9 cellular contexts compared by ENCODE assay signal in the genomic region with DNA sequence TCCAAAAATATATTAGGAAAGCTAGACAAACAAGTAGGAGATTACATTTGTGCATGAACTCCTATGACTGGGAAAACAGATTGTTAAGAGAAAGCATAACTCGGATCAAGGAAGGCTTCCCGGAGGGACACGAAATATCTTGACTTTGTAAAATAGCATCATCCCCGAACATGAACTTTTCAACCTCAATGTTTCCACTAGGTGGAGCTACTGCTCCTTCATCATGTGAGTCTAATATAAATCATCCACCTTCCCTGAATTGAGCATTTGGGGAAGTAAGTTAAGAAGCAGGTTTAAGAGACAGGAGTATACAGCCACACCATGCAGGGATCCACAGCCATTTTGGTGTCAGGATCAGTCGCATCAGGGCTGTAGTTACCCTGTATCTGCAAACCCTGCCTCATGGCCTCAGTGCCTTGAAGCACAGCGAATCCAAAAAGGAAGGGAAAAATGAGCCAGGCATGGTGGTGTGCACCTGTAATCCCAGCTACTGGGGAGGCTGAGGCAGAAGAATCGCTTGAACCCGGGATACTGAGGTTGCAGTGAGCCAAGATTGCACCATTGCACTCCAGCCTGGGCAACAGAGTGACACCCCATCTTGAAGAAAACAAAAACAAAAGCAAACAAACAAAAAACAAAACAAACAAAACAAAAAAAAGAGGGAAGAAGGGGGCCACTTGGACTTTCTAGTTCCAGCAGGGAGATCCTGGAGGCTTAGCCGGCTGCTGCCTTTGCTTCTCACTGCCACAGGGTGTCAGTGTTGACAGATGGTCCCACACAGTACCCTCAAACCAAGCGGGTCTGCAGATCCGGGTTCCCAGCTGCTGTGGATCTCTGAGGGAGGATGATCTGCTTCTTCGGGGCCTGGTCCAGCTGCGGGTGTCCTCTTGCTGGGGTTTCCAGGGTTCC. TPM values are rescaled to one million over a fixed set of nuclear protein-coding genes. Genes with fewer than 3 reads are reported as not detected.
DNase-seq lines count a peak whose midpoint lies in the region; ATAC-seq, FAIRE-seq and TF ChIP-seq lines count a peak whose summit lies in the region.
"Not testable (repeated sequence)": the region's sequence is repeated elsewhere in the genome, so short reads cannot be mapped to it uniquely, and the experiment has no call there.
"Had no signal": no experiment of that assay in that cellular context is flagged by ENCODE, and none has a peak within 500 bp of the region (broad histone marks: within the 10 kb centered on the region; RNA-seq: fewer than 3 reads in every experiment).

No MANE protein-coding gene starts in this region.

- not testable (repeated sequence) for H3K36me3 ChIP-seq in K562 (ENCODE audit: control insufficient read depth, insufficient read depth, low read length); gastroesophageal sphincter; mesendoderm (ENCODE audit: control insufficient read depth, insufficient read depth, low read length)

- not testable (repeated sequence) for H3K9me1 ChIP-seq in K562 (ENCODE audit: control insufficient read depth, insufficient read depth, low read length)

- not testable (repeated sequence) for H2BK5ac ChIP-seq in mesendoderm (ENCODE audit: low read length)

- intact Hi-C loops in CD4-positive, alpha-beta T cell (cut with DNase I, micrococcal nuclease); K562 (cut with micrococcal nuclease): not testable (repeated sequence)

- FAIRE-seq in H54 (lab: Jason Lieb, UNC) (peak; percentile 43), K562 (lab: Jason Lieb, UNC) (peak; percentile 83)

- not testable (repeated sequence) for H3K27me3 Mint-ChIP-seq in CD4-positive, alpha-beta T cell
- peaks cover 12% of the 10 kb centered on the region for H3K27me3 Mint-ChIP-seq in T-helper 17 cell

- peak; percentile 61 for TF ChIP-seq CTCF in CD4-positive, alpha-beta T cell (IDR thresholded peaks at IDR 0.05)
- TF ChIP-seq CTCF in K562 (IDR thresholded peaks at IDR 0.05 in 2 of 3, conservative IDR thresholded peaks at IDR 0.05 in 1 of 3; ENCODE audit: insufficient read depth in 2 of 3, low read depth in 1 of 3, low read length in 3 of 3) (peak; percentile 46 to 64 (median 47)), gastroesophageal sphincter (IDR thresholded peaks at IDR 0.05) (peak; percentile 5 to 43 (median 26))

- TF ChIP-seq EP300 in K562 (IDR thresholded peaks at IDR 0.05; ENCODE audit: low read length); gastroesophageal sphincter (IDR thresholded peaks at IDR 0.05): not testable (repeated sequence)

- ATAC-seq in CD4-positive, alpha-beta T cell (ENCODE audit: poor library complexity), result peak; percentile 76
- ATAC-seq in T-helper 17 cell (peak; percentile 83), K562 (peak; percentile 92), gastroesophageal sphincter (peak; percentile 53)

- not testable (repeated sequence) for H3K79me2 ChIP-seq in K562 (ENCODE audit: control insufficient read depth, insufficient read depth, low read length); mesendoderm (ENCODE audit: control insufficient read depth, insufficient read depth, low read length)

- not testable (repeated sequence) for H3K4me3 Mint-ChIP-seq in CD4-positive, alpha-beta T cell
- H3K4me3 Mint-ChIP-seq in T-helper 17 cell, result peak overlapping the region; percentile 19

- H3K4ac ChIP-seq in mesendoderm (ENCODE audit: low read depth, low read length), result not testable (repeated sequence)

- H4K8ac ChIP-seq in mesendoderm (ENCODE audit: low read depth, low read length), result not testable (repeated sequence)

- not testable (repeated sequence) for H3K4me1 Mint-ChIP-seq in CD4-positive, alpha-beta T cell (ENCODE audit: low read depth); T-helper 17 cell

- not testable (repeated sequence) for H3K27ac ChIP-seq in CD4-positive, alpha-beta T cell (ENCODE audit: low read depth, low read length); K562 (ENCODE audit: extremely low read depth, low read depth, low read length); gastroesophageal sphincter; mesendoderm (ENCODE audit: low read depth, low read length)

- CTCF ChIA-PET in CD4-positive, alpha-beta T cell (lab: Charles Lee), result interaction anchor here (0.7 kb wide), 1 partner anchor 23 kb away, joined by 3 read pairs; no protein-coding TSS in a partner anchor
- CTCF ChIA-PET in K562 (lab: Yijun Ruan, JAX; ENCODE audit: low intra/inter-chr PET ratio), result interaction anchor here (1.4 kb wide), 1 partner anchor 393 kb away, joined by 3 read pairs; no protein-coding TSS in a partner anchor

- H4K20me1 ChIP-seq in K562 (replicated peaks; ENCODE audit: control insufficient read depth, insufficient read depth, low read length), result not testable (repeated sequence)

- not testable (repeated sequence) for H3K56ac ChIP-seq in mesendoderm (ENCODE audit: low read length)

- WGBS in K562 (ENCODE audit: insufficient coverage, low coverage, missing lambda C conversion rate), result 2% methylated on average over 13 of the region's 13 CpGs
- 13 to 19% methylated on average over 4 to 13 of the region's 13 CpGs for WGBS in gastroesophageal sphincter (ENCODE audit: low coverage in 1 of 2), 2 donors
- no CpG with 5 or more reads among the region's 13 CpGs for WGBS in mesendoderm (ENCODE audit: extremely low coverage, insufficient coverage, low lambda C conversion rate)

- H3K9me3 ChIP-seq in CD4-positive, alpha-beta T cell (ENCODE audit: control insufficient read depth, low read length); T-helper 17 cell (ENCODE audit: control insufficient read depth, low read length, poor library complexity, severe bottlenecking); K562 (replicated peaks; ENCODE audit: control insufficient read depth, insufficient read depth, low read depth, low read length); gastroesophageal sphincter: not testable (repeated sequence)

- POLR2A ChIA-PET in CD4-positive, alpha-beta T cell (lab: Charles Lee), result not testable (repeated sequence)
- POLR2A ChIA-PET in K562 (lab: Yijun Ruan, JAX), result interaction anchor here (0.6 kb wide), 1 partner anchor 30 kb away, joined by 3 read pairs; no protein-coding TSS in a partner anchor

- not testable (repeated sequence) for H3K4me1 ChIP-seq in K562 (replicated peaks in 1 of 2; ENCODE audit: control insufficient read depth in 2 of 2, insufficient read depth in 2 of 2, low read length in 2 of 2); gastroesophageal sphincter; mesendoderm (ENCODE audit: control insufficient read depth, low read depth, low read length)

- not testable (repeated sequence) for H3K4me2 ChIP-seq in K562 (ENCODE audit: insufficient read depth, low read length); mesendoderm (ENCODE audit: low read length)

- not testable (repeated sequence) for BruUV-seq in K562 (replicated peaks; lab: Mats Ljungman, UMichigan)

- not testable (repeated sequence) for H3K23ac ChIP-seq in mesendoderm (ENCODE audit: low read length)

- H2AK5ac ChIP-seq in mesendoderm (ENCODE audit: low read length), result not testable (repeated sequence)

- H3K9me3 Mint-ChIP-seq in CD4-positive, alpha-beta T cell, result not testable (repeated sequence)

- H2AFZ ChIP-seq in K562 (ENCODE audit: low read depth, low read length), result not testable (repeated sequence)

- not testable (repeated sequence) for H3K27ac Mint-ChIP-seq in CD4-positive, alpha-beta T cell
- H3K27ac Mint-ChIP-seq in T-helper 17 cell, result peak overlapping the region; percentile 75

- in situ Hi-C loops in K562 (cut with MboI), result not testable (repeated sequence)

- peak in 1 of 2 experiments; percentile 30; a peak in 1 of 4 replicates for TF ChIP-seq RAD21 in K562 (CRISPR knock-in tag; conservative IDR thresholded peaks at IDR 0.05 in 1 of 2, IDR thresholded peaks at IDR 0.05 in 1 of 2)

- H4K5ac ChIP-seq in mesendoderm (ENCODE audit: low read length), result not testable (repeated sequence)

- not testable (repeated sequence) for H3K9ac ChIP-seq in K562 (ENCODE audit: insufficient read depth in 1 of 2, low read depth in 2 of 2, low read length in 2 of 2); mesendoderm (ENCODE audit: low read length)

- H2BK120ac ChIP-seq in mesendoderm (ENCODE audit: low read depth, low read length), result not testable (repeated sequence)

- H2BK15ac ChIP-seq in mesendoderm (replicated peaks; ENCODE audit: low read depth), result not testable (repeated sequence)

- H3K36me3 Mint-ChIP-seq in CD4-positive, alpha-beta T cell (ENCODE audit: low read depth); T-helper 17 cell (ENCODE audit: low read depth): not testable (repeated sequence)

- H3K18ac ChIP-seq in mesendoderm (ENCODE audit: low read length), result not testable (repeated sequence)

- DNase-seq in CD4-positive, alpha-beta T cell; H54 (ENCODE audit: insufficient read length, low spot score); T-helper 17 cell: not testable (repeated sequence)
- DNase-seq in NCI-H226 (peak; percentile 15), K562 (ENCODE audit: extremely low read depth in 1 of 4, low spot score in 3 of 4) (peak in 3 of 4 experiments; percentile 13 to 54 (median 18)), mesendoderm (peak; percentile 65), stromal cell of bone marrow (ENCODE audit: low read depth) (peak; percentile 6)

- H3K27me3 ChIP-seq in CD4-positive, alpha-beta T cell (ENCODE audit: control insufficient read depth, insufficient read depth, low read length); K562 (ENCODE audit: control insufficient read depth in 2 of 2, insufficient read depth in 2 of 2, low read length in 2 of 2); gastroesophageal sphincter; mesendoderm (ENCODE audit: insufficient read depth, low read length, poor library complexity): not testable (repeated sequence)

- H3K4me3 ChIP-seq in K562; gastroesophageal sphincter; mesendoderm (ENCODE audit: low read length): not testable (repeated sequence)

- TF ChIP-seq POLR2A in H54 (IDR thresholded peaks at IDR 0.05; ENCODE audit: low read depth, low read length); K562 (conservative IDR thresholded peaks at IDR 0.05); gastroesophageal sphincter (IDR thresholded peaks at IDR 0.05): not testable (repeated sequence)

- not testable (repeated sequence) for H3K79me1 ChIP-seq in mesendoderm (ENCODE audit: low read length)

RNA-seq across cellular contexts. Expression of gene CSH1, which starts 7.2 kb away (rescaled TPM):
- total RNA-seq in CD4-positive, alpha-beta T cell, result not detected
- total RNA-seq in T-helper 17 cell (10 to 100 TPM in 1 of 2 donors, 1 to 10 TPM in 1; 9.9 to 11.3 TPM), K562 (2014; rRNA removed) (not detected in 2 replicates), K562 (2014; rRNA removed; fragmentation: Illumina TruSeq; extraction: Trizol) (not detected in 2 replicates), K562 (2015; rRNA removed; fragmentation: Illumina TruSeq; extraction: Trizol) (not detected in 2 replicates), K562 (2021) (not detected in 2 replicates), gastroesophageal sphincter (not detected)
- total RNA-seq in K562 (2011; cell fraction: chromatin; rRNA removed; ENCODE audit: low replicate concordance), result not detected in 2 replicates
- not detected in 2 replicates for total RNA-seq in K562 (2011; cell fraction: nucleolus; rRNA removed)
- not detected in 2 replicates for total RNA-seq in K562 (2011; cell fraction: nucleoplasm; rRNA removed)
- polyA plus RNA-seq in K562 (2011; rRNA removed) (not detected in 2 replicates), K562 (2014; fragmentation: Illumina TruSeq; extraction: Trizol) (not detected in 2 replicates), K562 (2014; fragmentation: Nextera tagmentation; extraction: Ambion mirVana) (not detected), K562 (2014; rRNA removed) (not detected in 2 replicates)
- not detected in 2 replicates for polyA plus RNA-seq in K562 (2011; cell fraction: cytosol; rRNA removed)
- polyA plus RNA-seq in K562 (2011; cell fraction: nucleus; rRNA removed), result not detected in 2 replicates
- polyA plus RNA-seq in K562 (2012), result 0.25 TPM in 1 of 2 replicates, not detected in the other
- polyA minus RNA-seq in K562 (2011; rRNA and poly(A)+ RNA removed), result not detected in 2 replicates
- polyA minus RNA-seq in K562 (2011; cell fraction: cytosol; rRNA and poly(A)+ RNA removed), result not detected in 2 replicates
- polyA minus RNA-seq in K562 (2011; cell fraction: nucleus; rRNA and poly(A)+ RNA removed), result not detected in 2 replicates
- polyA plus RNA-seq in mesendoderm (2013, experiment 1 of 2), result 1.9 TPM
- polyA plus RNA-seq in mesendoderm (2013, experiment 2 of 2), result 1.9 TPM
- total RNA-seq: HT1080 had no signal

RNA-seq across cellular contexts. Expression of gene GH2, which starts 7.5 kb away (rescaled TPM):
- total RNA-seq in CD4-positive, alpha-beta T cell, result not detected
- total RNA-seq in T-helper 17 cell, result not detected
- not detected in 2 replicates for total RNA-seq in K562 (2011; cell fraction: chromatin; rRNA removed; ENCODE audit: low replicate concordance)
- total RNA-seq in K562 (2011; cell fraction: nucleolus; rRNA removed), result not detected in 2 replicates
- total RNA-seq in K562 (2011; cell fraction: nucleoplasm; rRNA removed), result not detected in 2 replicates
- total RNA-seq in K562 (2014; rRNA removed), result not detected in 2 replicates
- total RNA-seq in K562 (2014; rRNA removed; fragmentation: Illumina TruSeq; extraction: Trizol), result not detected in 2 replicates
- total RNA-seq in K562 (2015; rRNA removed; fragmentation: Illumina TruSeq; extraction: Trizol), result not detected in 2 replicates
- not detected in 2 replicates for total RNA-seq in K562 (2021)
- not detected in 2 replicates for polyA plus RNA-seq in K562 (2011; rRNA removed)
- polyA plus RNA-seq in K562 (2011; cell fraction: cytosol; rRNA removed), result not detected in 2 replicates
- not detected in 2 replicates for polyA plus RNA-seq in K562 (2011; cell fraction: nucleus; rRNA removed)
- not detected in 2 replicates for polyA plus RNA-seq in K562 (2012)
- not detected in 2 replicates for polyA plus RNA-seq in K562 (2014; fragmentation: Illumina TruSeq; extraction: Trizol)
- polyA plus RNA-seq in K562 (2014; fragmentation: Nextera tagmentation; extraction: Ambion mirVana), result not detected
- polyA plus RNA-seq in K562 (2014; rRNA removed), result 0.18 TPM in 1 of 2 replicates, not detected in the other
- polyA minus RNA-seq in K562 (2011; rRNA and poly(A)+ RNA removed), result not detected in 2 replicates
- polyA minus RNA-seq in K562 (2011; cell fraction: cytosol; rRNA and poly(A)+ RNA removed), result not detected in 2 replicates
- polyA minus RNA-seq in K562 (2011; cell fraction: nucleus; rRNA and poly(A)+ RNA removed), result not detected in 2 replicates
- total RNA-seq in gastroesophageal sphincter, result not detected
- 1.4 TPM for polyA plus RNA-seq in mesendoderm (2013, experiment 1 of 2)
- polyA plus RNA-seq in mesendoderm (2013, experiment 2 of 2), result 1.6 TPM
- total RNA-seq: HT1080 had no signal

RNA-seq across cellular contexts. Expression of gene CSH2, which starts 15.7 kb away (rescaled TPM):
- not detected for total RNA-seq in CD4-positive, alpha-beta T cell
- 1 to 10 TPM; 3.6 to 4.0 TPM for total RNA-seq in T-helper 17 cell
- total RNA-seq in K562 (2011; cell fraction: chromatin; rRNA removed; ENCODE audit: low replicate concordance), result not detected in 2 replicates
- total RNA-seq in K562 (2011; cell fraction: nucleolus; rRNA removed), result not detected in 2 replicates
- not detected in 2 replicates for total RNA-seq in K562 (2011; cell fraction: nucleoplasm; rRNA removed)
- not detected in 2 replicates for total RNA-seq in K562 (2014; rRNA removed)
- total RNA-seq in K562 (2014; rRNA removed; fragmentation: Illumina TruSeq; extraction: Trizol), result not detected in 2 replicates
- total RNA-seq in K562 (2015; rRNA removed; fragmentation: Illumina TruSeq; extraction: Trizol), result not detected in 2 replicates
- total RNA-seq in K562 (2021), result not detected in 2 replicates
- polyA plus RNA-seq in K562 (2011; rRNA removed), result not detected in 2 replicates
- polyA plus RNA-seq in K562 (2011; cell fraction: cytosol; rRNA removed), result not detected in 2 replicates
- not detected in 2 replicates for polyA plus RNA-seq in K562 (2011; cell fraction: nucleus; rRNA removed)
- 0.17 and 0.39 TPM in 2 replicates for polyA plus RNA-seq in K562 (2012)
- not detected in 2 replicates for polyA plus RNA-seq in K562 (2014; fragmentation: Illumina TruSeq; extraction: Trizol)
- polyA plus RNA-seq in K562 (2014; fragmentation: Nextera tagmentation; extraction: Ambion mirVana), result not detected
- not detected in 2 replicates for polyA plus RNA-seq in K562 (2014; rRNA removed)
- polyA minus RNA-seq in K562 (2011; rRNA and poly(A)+ RNA removed), result not detected in 2 replicates
- not detected in 2 replicates for polyA minus RNA-seq in K562 (2011; cell fraction: cytosol; rRNA and poly(A)+ RNA removed)
- not detected in 2 replicates for polyA minus RNA-seq in K562 (2011; cell fraction: nucleus; rRNA and poly(A)+ RNA removed)
- under 1 TPM in 1 of 4 donors, not detected in 3; 0.23 TPM for total RNA-seq in gastroesophageal sphincter
- 1.3 TPM for polyA plus RNA-seq in mesendoderm (2013, experiment 1 of 2)
- polyA plus RNA-seq in mesendoderm (2013, experiment 2 of 2), result 1.7 TPM
- total RNA-seq: HT1080 had no signal

RNA-seq across cellular contexts. Expression of gene CSHL1, which starts 21.9 kb away (rescaled TPM):
- not detected for total RNA-seq in CD4-positive, alpha-beta T cell
- total RNA-seq in T-helper 17 cell (not detected), K562 (2014; rRNA removed) (not detected in 2 replicates), K562 (2014; rRNA removed; fragmentation: Illumina TruSeq; extraction: Trizol) (not detected in 2 replicates), K562 (2015; rRNA removed; fragmentation: Illumina TruSeq; extraction: Trizol) (not detected in 2 replicates), K562 (2021) (not detected in 2 replicates), gastroesophageal sphincter (not detected)
- total RNA-seq in K562 (2011; cell fraction: chromatin; rRNA removed; ENCODE audit: low replicate concordance), result not detected in 2 replicates
- total RNA-seq in K562 (2011; cell fraction: nucleolus; rRNA removed), result not detected in 2 replicates
- not detected in 2 replicates for total RNA-seq in K562 (2011; cell fraction: nucleoplasm; rRNA removed)
- polyA plus RNA-seq in K562 (2011; rRNA removed) (not detected in 2 replicates), K562 (2014; fragmentation: Illumina TruSeq; extraction: Trizol) (not detected in 2 replicates), K562 (2014; fragmentation: Nextera tagmentation; extraction: Ambion mirVana) (not detected), K562 (2014; rRNA removed) (not detected in 2 replicates)
- polyA plus RNA-seq in K562 (2011; cell fraction: cytosol; rRNA removed), result not detected in 2 replicates
- polyA plus RNA-seq in K562 (2011; cell fraction: nucleus; rRNA removed), result not detected in 2 replicates
- polyA plus RNA-seq in K562 (2012), result not detected in 2 replicates
- not detected in 2 replicates for polyA minus RNA-seq in K562 (2011; rRNA and poly(A)+ RNA removed)
- not detected in 2 replicates for polyA minus RNA-seq in K562 (2011; cell fraction: cytosol; rRNA and poly(A)+ RNA removed)
- polyA minus RNA-seq in K562 (2011; cell fraction: nucleus; rRNA and poly(A)+ RNA removed), result not detected in 2 replicates
- polyA plus RNA-seq in mesendoderm (2013, experiment 1 of 2), result 0.51 TPM
- polyA plus RNA-seq in mesendoderm (2013, experiment 2 of 2), result 0.46 TPM
- total RNA-seq: HT1080 had no signal

RNA-seq across cellular contexts. Expression of gene GH1, which starts 29.4 kb away (rescaled TPM):
- total RNA-seq in CD4-positive, alpha-beta T cell, result not detected
- total RNA-seq in T-helper 17 cell (not detected), K562 (2014; rRNA removed) (not detected in 2 replicates), K562 (2014; rRNA removed; fragmentation: Illumina TruSeq; extraction: Trizol) (not detected in 2 replicates), K562 (2015; rRNA removed; fragmentation: Illumina TruSeq; extraction: Trizol) (not detected in 2 replicates), K562 (2021) (not detected in 2 replicates), gastroesophageal sphincter (not detected)
- total RNA-seq in K562 (2011; cell fraction: chromatin; rRNA removed; ENCODE audit: low replicate concordance), result not detected in 2 replicates
- not detected in 2 replicates for total RNA-seq in K562 (2011; cell fraction: nucleolus; rRNA removed)
- total RNA-seq in K562 (2011; cell fraction: nucleoplasm; rRNA removed), result not detected in 2 replicates
- polyA plus RNA-seq in K562 (2011; rRNA removed) (not detected in 2 replicates), K562 (2014; fragmentation: Illumina TruSeq; extraction: Trizol) (not detected in 2 replicates), K562 (2014; fragmentation: Nextera tagmentation; extraction: Ambion mirVana) (not detected), K562 (2014; rRNA removed) (not detected in 2 replicates)
- polyA plus RNA-seq in K562 (2011; cell fraction: cytosol; rRNA removed), result not detected in 2 replicates
- not detected in 2 replicates for polyA plus RNA-seq in K562 (2011; cell fraction: nucleus; rRNA removed)
- not detected in 2 replicates for polyA plus RNA-seq in K562 (2012)
- not detected in 2 replicates for polyA minus RNA-seq in K562 (2011; rRNA and poly(A)+ RNA removed)
- polyA minus RNA-seq in K562 (2011; cell fraction: cytosol; rRNA and poly(A)+ RNA removed), result not detected in 2 replicates
- not detected in 2 replicates for polyA minus RNA-seq in K562 (2011; cell fraction: nucleus; rRNA and poly(A)+ RNA removed)
- 0.14 TPM for polyA plus RNA-seq in mesendoderm (2013, experiment 1 of 2)
- 0.35 TPM for polyA plus RNA-seq in mesendoderm (2013, experiment 2 of 2)
- total RNA-seq: HT1080 had no signal

Comparison
In these comparisons a context has a peak if more than half of its experiments do, and no peak if none do; other contexts are left out.
1. RNA of gene CSH1, which starts 7.2 kb away (total RNA-seq): 9.9 to 11.3 TPM in T-helper 17 cell; not detected in CD4-positive, alpha-beta T cell, not detected in K562 and not detected in gastroesophageal sphincter; every median in the first group is over 10 times any median in the second.
2. Peak in every context shown above with its lines, with median percentiles within 50 percentile points of each other: ATAC-seq and CTCF ChIP-seq.